In genomic region chr11:126390418-126390817, GRCh38 we compare ENCODE assay signal across 21 cellular contexts.
"Had no signal": no experiment of that assay in that cellular context is flagged by ENCODE, and none has a peak within 500 bp of the region (broad histone marks: within the 10 kb centered on the region; RNA-seq: fewer than 3 reads in every experiment).

No MANE protein-coding gene starts in this region.

- H3K27ac Mint-ChIP-seq: activated CD4-positive, alpha-beta T cell treated with anti-CD3 and anti-CD28 coated beads, Interleukin-2, amount 10 ng/mL, durations not matched to agents 7 days and 5 days; activated CD8-positive, alpha-beta memory T cell treated with anti-CD3 and anti-CD28 coated beads, Interleukin-2, amount 10 ng/mL, durations not matched to agents 7 days and 5 days; activated CD8-positive, alpha-beta T cell treated with anti-CD3 and anti-CD28 coated beads for 36 hours; activated naive CD8-positive, alpha-beta T cell treated with anti-CD3 and anti-CD28 coated beads, Interleukin-2, amount 50 U/mL, for 24 hours; naive thymus-derived CD8-positive, alpha-beta T cell; stimulated activated memory B cell treated with anti-CD40 and anti-IgM and Interleukin-4, amounts not matched to agents 10 μg/mL and 1 μg/mL and 100 μg/mL, for 72 hours had no signal

- DNase-seq: activated CD4-positive, alpha-beta T cell treated with anti-CD3 and anti-CD28 coated beads, Interleukin-2, amount 10 ng/mL, durations not matched to agents 7 days and 5 days; activated CD4-positive, CD25-positive, alpha-beta regulatory T cell treated with anti-CD3 and anti-CD28 coated beads, Interleukin-2, amount 50 U/mL, for 72 hours; activated CD8-positive, alpha-beta memory T cell treated with anti-CD3 and anti-CD28 coated beads, Interleukin-2, amount 10 ng/mL, durations not matched to agents 7 days and 5 days; activated CD8-positive, alpha-beta T cell treated with anti-CD3 and anti-CD28 coated beads for 36 hours; activated gamma-delta T cell; activated naive CD4-positive, alpha-beta T cell treated with anti-CD3 and anti-CD28 coated beads, Interleukin-2, amount 50 U/mL, for 16 hours; activated naive CD8-positive, alpha-beta T cell treated with anti-CD3 and anti-CD28 coated beads, Interleukin-2, amount 50 U/mL, for 24 hours; activated T-cell treated with anti-CD3 and anti-CD28 coated beads for 4 hours; heart right ventricle; kidney; naive thymus-derived CD8-positive, alpha-beta T cell; small intestine; stimulated activated CD4-positive, alpha-beta T cell treated with anti-CD3 and anti-CD28 coated beads, Interleukin-2, amount 100 ng/mL, for 24 hours; stomach; transverse colon; WERI-Rb-1 had no signal

- H3K4me3 Mint-ChIP-seq: activated CD4-positive, alpha-beta T cell treated with anti-CD3 and anti-CD28 coated beads, Interleukin-2, amount 10 ng/mL, durations not matched to agents 7 days and 5 days; activated CD8-positive, alpha-beta memory T cell treated with anti-CD3 and anti-CD28 coated beads, Interleukin-2, amount 10 ng/mL, durations not matched to agents 7 days and 5 days; activated CD8-positive, alpha-beta T cell treated with anti-CD3 and anti-CD28 coated beads for 36 hours; activated naive CD8-positive, alpha-beta T cell treated with anti-CD3 and anti-CD28 coated beads, Interleukin-2, amount 50 U/mL, for 24 hours; naive thymus-derived CD8-positive, alpha-beta T cell; stimulated activated memory B cell treated with anti-CD40 and anti-IgM and Interleukin-4, amounts not matched to agents 10 μg/mL and 1 μg/mL and 100 μg/mL, for 72 hours had no signal

- H3K9me3 ChIP-seq: heart right ventricle, stomach, transverse colon, vagina had no signal

- H3K9me3 Mint-ChIP-seq: activated CD4-positive, alpha-beta T cell treated with anti-CD3 and anti-CD28 coated beads, Interleukin-2, amount 10 ng/mL, durations not matched to agents 7 days and 5 days; activated CD8-positive, alpha-beta T cell treated with anti-CD3 and anti-CD28 coated beads for 36 hours; activated naive CD8-positive, alpha-beta T cell treated with anti-CD3 and anti-CD28 coated beads, Interleukin-2, amount 50 U/mL, for 24 hours; naive thymus-derived CD8-positive, alpha-beta T cell; stimulated activated memory B cell treated with anti-CD40 and anti-IgM and Interleukin-4, amounts not matched to agents 10 μg/mL and 1 μg/mL and 100 μg/mL, for 72 hours had no signal

- H3K36me3 ChIP-seq: heart right ventricle, stomach, transverse colon, vagina, WERI-Rb-1 had no signal

- ATAC-seq: activated CD8-positive, alpha-beta memory T cell treated with anti-CD3 and anti-CD28 coated beads, Interleukin-2, amount 10 ng/mL, durations not matched to agents 7 days and 5 days; activated CD8-positive, alpha-beta T cell treated with anti-CD3 and anti-CD28 coated beads for 36 hours; activated naive CD8-positive, alpha-beta T cell treated with anti-CD3 and anti-CD28 coated beads, Interleukin-2, amount 50 U/mL, for 24 hours; heart right ventricle; naive thymus-derived CD8-positive, alpha-beta T cell; sciatic nerve; stimulated activated memory B cell treated with anti-CD40 and anti-IgM and Interleukin-4, amounts not matched to agents 10 μg/mL and 1 μg/mL and 100 μg/mL, for 72 hours had no signal

- H3K27me3 Mint-ChIP-seq: activated CD4-positive, alpha-beta T cell treated with anti-CD3 and anti-CD28 coated beads, Interleukin-2, amount 10 ng/mL, durations not matched to agents 7 days and 5 days; activated CD8-positive, alpha-beta memory T cell treated with anti-CD3 and anti-CD28 coated beads, Interleukin-2, amount 10 ng/mL, durations not matched to agents 7 days and 5 days; activated CD8-positive, alpha-beta T cell treated with anti-CD3 and anti-CD28 coated beads for 36 hours; activated naive CD8-positive, alpha-beta T cell treated with anti-CD3 and anti-CD28 coated beads, Interleukin-2, amount 50 U/mL, for 24 hours; naive thymus-derived CD8-positive, alpha-beta T cell had no signal

- H3K36me3 Mint-ChIP-seq: activated CD8-positive, alpha-beta memory T cell treated with anti-CD3 and anti-CD28 coated beads, Interleukin-2, amount 10 ng/mL, durations not matched to agents 7 days and 5 days; naive thymus-derived CD8-positive, alpha-beta T cell; stimulated activated memory B cell treated with anti-CD40 and anti-IgM and Interleukin-4, amounts not matched to agents 10 μg/mL and 1 μg/mL and 100 μg/mL, for 72 hours had no signal

- H3K27me3 ChIP-seq: heart right ventricle, stomach, transverse colon, vagina had no signal

- H3K4me1 ChIP-seq: parathyroid adenoma had no signal

- H3K4me3 ChIP-seq: heart right ventricle, stomach, transverse colon, vagina had no signal

- H3K27ac ChIP-seq: epithelial cell of prostate, parathyroid adenoma, stomach, transverse colon, vagina, WERI-Rb-1 had no signal
